20 cellular contexts compared by ENCODE assay signal in genomic region chr3:24145481-24145880, GRCh38.
DNase-seq lines count a peak whose midpoint lies in the region; ATAC-seq, FAIRE-seq and TF ChIP-seq lines count a peak whose summit lies in the region.
"Had no signal": no experiment of that assay in that cellular context is flagged by ENCODE, and none has a peak within 500 bp of the region (broad histone marks: within the 10 kb centered on the region; RNA-seq: fewer than 3 reads in every experiment).

No MANE protein-coding gene starts in this region.

- no peak for TF ChIP-seq CTCF in left ventricle myocardium inferior (IDR thresholded peaks at IDR 0.05; ENCODE audit: borderline replicate concordance)
- no peak for TF ChIP-seq CTCF in chondrocyte (IDR thresholded peaks at IDR 0.05)
- no peak for TF ChIP-seq CTCF in mesothelial cell of epicardium (IDR thresholded peaks at IDR 0.05; ENCODE audit: unreplicated experiment)
- no peak for TF ChIP-seq CTCF in tibial nerve (IDR thresholded peaks at IDR 0.05)

- H3K36me3 Mint-ChIP-seq in chondrocyte (ENCODE audit: low read depth), result no peaks in the 10 kb centered on the region
- H3K36me3 Mint-ChIP-seq in mesothelial cell of epicardium, result no peaks in the 10 kb centered on the region
- H3K36me3 Mint-ChIP-seq in activated T-helper 2 cell treated with anti-CD3 and anti-CD28 coated beads, Interferon-gamma antibody, Interleukin-2, Interleukin-4, amounts not matched to agents 10 μg/mL and 5 μg/mL and 100 μg/mL, durations not matched to agents 14 hours and 24 hours and 36 hours (ENCODE audit: low read depth), result no peaks in the 10 kb centered on the region

- H3K4me3 ChIP-seq in left ventricle myocardium inferior (no peak overlapping the region), right cardiac atrium (ENCODE audit: low read length) (no peak overlapping the region), tibial nerve (no peak overlapping the region)
- H3K4me3 ChIP-seq: colonic mucosa, spleen, thyroid gland had no signal

- TF ChIP-seq EP300 in tibial nerve (IDR thresholded peaks at IDR 0.05), result no peak

- peaks cover 32% of the 10 kb centered on the region for H3K4me1 Mint-ChIP-seq in chondrocyte (ENCODE audit: low read depth)
- H3K4me1 Mint-ChIP-seq in mesothelial cell of epicardium, result peaks cover 28% of the 10 kb centered on the region
- no peaks in the 10 kb centered on the region for H3K4me1 Mint-ChIP-seq in activated T-helper 2 cell treated with anti-CD3 and anti-CD28 coated beads, Interferon-gamma antibody, Interleukin-2, Interleukin-4, amounts not matched to agents 10 μg/mL and 5 μg/mL and 100 μg/mL, durations not matched to agents 14 hours and 24 hours and 36 hours (ENCODE audit: low read depth)
- H3K4me1 Mint-ChIP-seq: nephron had no signal

- H3K4me3 Mint-ChIP-seq in chondrocyte (ENCODE audit: unreplicated experiment) (peak overlapping the region; percentile 43), mesothelial cell of epicardium (no peak overlapping the region)
- H3K4me3 Mint-ChIP-seq in activated T-helper 2 cell treated with anti-CD3 and anti-CD28 coated beads, Interferon-gamma antibody, Interleukin-2, Interleukin-4, amounts not matched to agents 10 μg/mL and 5 μg/mL and 100 μg/mL, durations not matched to agents 14 hours and 24 hours and 36 hours (ENCODE audit: low read depth), result no peak overlapping the region
- H3K4me3 Mint-ChIP-seq: activated naive CD4-positive, alpha-beta T cell treated with anti-CD3 and anti-CD28 coated beads for 36 hours; nephron had no signal

- H3K27ac Mint-ChIP-seq in chondrocyte (ENCODE audit: unreplicated experiment) (peak overlapping the region; percentile 97), mesothelial cell of epicardium (peak overlapping the region; percentile 75)
- H3K27ac Mint-ChIP-seq in activated T-helper 2 cell treated with anti-CD3 and anti-CD28 coated beads, Interferon-gamma antibody, Interleukin-2, Interleukin-4, amounts not matched to agents 10 μg/mL and 5 μg/mL and 100 μg/mL, durations not matched to agents 14 hours and 24 hours and 36 hours, result no peak overlapping the region
- H3K27ac Mint-ChIP-seq: activated naive CD4-positive, alpha-beta T cell treated with anti-CD3 and anti-CD28 coated beads for 36 hours; nephron had no signal

- H3K27me3 ChIP-seq in left ventricle myocardium inferior (ENCODE audit: low read depth) (no peaks in the 10 kb centered on the region), right cardiac atrium (ENCODE audit: control insufficient read depth, insufficient read depth) (no peaks in the 10 kb centered on the region), tibial nerve (no peaks in the 10 kb centered on the region)
- H3K27me3 ChIP-seq: colonic mucosa, spleen, thyroid gland had no signal

- H3K4me1 ChIP-seq in left ventricle myocardium inferior, result peaks cover 20% of the 10 kb centered on the region
- no peaks in the 10 kb centered on the region for H3K4me1 ChIP-seq in right cardiac atrium (ENCODE audit: control insufficient read depth, insufficient read depth, low read length)
- H3K4me1 ChIP-seq in tibial nerve, result peaks cover 0 to 13% (median 3%) of the 10 kb centered on the region in 4 donors
- H3K4me1 ChIP-seq: colonic mucosa, spleen had no signal

- ATAC-seq in right cardiac atrium (no peak), HG02884 (IDR thresholded peaks at IDR 0.05; ENCODE audit: unreplicated experiment) (no peak)

- peak overlapping the region; percentile 57 for H3K27ac ChIP-seq in left ventricle myocardium inferior (replicated peaks)
- H3K27ac ChIP-seq in right cardiac atrium (ENCODE audit: low read length), result no peak overlapping the region
- peak overlapping the region in 2 of 4 donors; percentile 30 to 59 for H3K27ac ChIP-seq in tibial nerve

- TF ChIP-seq POLR2A in tibial nerve (IDR thresholded peaks at IDR 0.05), result no peak

- intact Hi-C loops in left ventricle myocardium inferior (cut with micrococcal nuclease) (no loop called here), right cardiac atrium (cut with DNase I) (no loop called here)
- intact Hi-C loops in activated T-helper 2 cell treated with anti-CD3 and anti-CD28 coated beads, Interferon-gamma antibody, Interleukin-2, Interleukin-4, amounts not matched to agents 10 μg/mL and 5 μg/mL and 100 μg/mL, durations not matched to agents 14 hours and 24 hours and 36 hours (cut with micrococcal nuclease), result no loop called here

- no peaks in the 10 kb centered on the region for H3K27me3 Mint-ChIP-seq in chondrocyte (ENCODE audit: low read depth)
- peaks cover 4% of the 10 kb centered on the region for H3K27me3 Mint-ChIP-seq in mesothelial cell of epicardium (ENCODE audit: low read depth)
- no peaks in the 10 kb centered on the region for H3K27me3 Mint-ChIP-seq in activated T-helper 2 cell treated with anti-CD3 and anti-CD28 coated beads, Interferon-gamma antibody, Interleukin-2, Interleukin-4, amounts not matched to agents 10 μg/mL and 5 μg/mL and 100 μg/mL, durations not matched to agents 14 hours and 24 hours and 36 hours (ENCODE audit: low read depth)

- H3K9me3 ChIP-seq in left ventricle myocardium inferior (replicated peaks), result no peaks in the 10 kb centered on the region
- no peaks in the 10 kb centered on the region for H3K9me3 ChIP-seq in right cardiac atrium (ENCODE audit: control insufficient read depth, low read length)
- no peaks in the 10 kb centered on the region for H3K9me3 ChIP-seq in tibial nerve
- H3K9me3 ChIP-seq: colonic mucosa, spleen, thyroid gland had no signal

- H3K36me3 ChIP-seq in left ventricle myocardium inferior (peaks cover 5% of the 10 kb centered on the region), tibial nerve (peaks cover 0 to 11% (median 0%) of the 10 kb centered on the region in 3 donors)
- H3K36me3 ChIP-seq: colonic mucosa, thyroid gland had no signal

- H3K9me3 Mint-ChIP-seq in chondrocyte (ENCODE audit: low read depth) (no peaks in the 10 kb centered on the region), mesothelial cell of epicardium (no peaks in the 10 kb centered on the region)
- H3K9me3 Mint-ChIP-seq in activated T-helper 2 cell treated with anti-CD3 and anti-CD28 coated beads, Interferon-gamma antibody, Interleukin-2, Interleukin-4, amounts not matched to agents 10 μg/mL and 5 μg/mL and 100 μg/mL, durations not matched to agents 14 hours and 24 hours and 36 hours, result no peaks in the 10 kb centered on the region
- H3K9me3 Mint-ChIP-seq: activated naive CD4-positive, alpha-beta T cell treated with anti-CD3 and anti-CD28 coated beads for 36 hours; nephron had no signal

- FAIRE-seq in frontal cortex (lab: Jason Lieb, UNC), result no peak

- DNase-seq in left ventricle myocardium inferior (no peak), right cardiac atrium (no peak), chondrocyte (ENCODE audit: low spot score) (no peak), mesothelial cell of epicardium (ENCODE audit: low spot score in 2 of 2, unreplicated experiment in 2 of 2) (no peak), frontal cortex (ENCODE audit: low spot score in 2 of 2) (no peak), tibial nerve (ENCODE audit: low spot score in 2 of 2) (no peak)
- no peak for DNase-seq in activated T-helper 2 cell treated with anti-CD3 and anti-CD28 coated beads, Interferon-gamma antibody, Interleukin-2, Interleukin-4, amounts not matched to agents 10 μg/mL and 5 μg/mL and 100 μg/mL, durations not matched to agents 14 hours and 24 hours and 36 hours (ENCODE audit: low spot score)
- DNase-seq: activated CD8-positive, alpha-beta memory T cell treated with anti-CD3 and anti-CD28 coated beads for 24 hours; activated naive CD4-positive, alpha-beta T cell treated with anti-CD3 and anti-CD28 coated beads for 36 hours; colonic mucosa; DMS153; islet precursor cell; Karpas-422; NCI-H187 treated with DMSO at 0.1 percent for 48 hours; NCI-H69; SHP77 treated with DMSO at 0.1 percent for 48 hours; spleen; thyroid gland had no signal
